ENCODE assay signal across 1 cellular context in genomic region chr7:1741751-1742554, GRCh38.
TF ChIP-seq lines count a peak whose summit lies in the region.

No MANE protein-coding gene starts in this region.

TF ChIP-seq in HepG2, 621 proteins besides CTCF, POLR2A, EP300 and RAD21 (continued from another document and continues in another):
- TF ChIP-seq TERF1 (CRISPR knock-in tag; IDR thresholded peaks at IDR 0.05), result no peak
- no peak for TF ChIP-seq TCF12 (IDR thresholded peaks at IDR 0.05)
- no peak for TF ChIP-seq TCF12 (CRISPR knock-in tag; IDR thresholded peaks at IDR 0.05)
- TF ChIP-seq GLMP (CRISPR knock-in tag; IDR thresholded peaks at IDR 0.05; ENCODE audit: borderline replicate concordance), result no peak
- TF ChIP-seq HMGA1 (CRISPR knock-in tag; conservative IDR thresholded peaks at IDR 0.05), result no peak
- TF ChIP-seq ZNF354B (CRISPR knock-in tag; IDR thresholded peaks at IDR 0.05), result no peak
- TF ChIP-seq SRSF4 (IDR thresholded peaks at IDR 0.05; ENCODE audit: low read depth, low read length, poor library complexity, severe bottlenecking), result no peak
- TF ChIP-seq IKZF5 (CRISPR knock-in tag; IDR thresholded peaks at IDR 0.05), result no peak; the same call in 1 of the 2 replicates
- TF ChIP-seq HMGXB3 (CRISPR knock-in tag; IDR thresholded peaks at IDR 0.05; ENCODE audit: borderline replicate concordance), result no peak
- TF ChIP-seq KLF12 (CRISPR knock-in tag; IDR thresholded peaks at IDR 0.05; ENCODE audit: borderline replicate concordance), result peak; percentile 54; the same call in 1 of the 2 replicates
- no peak for TF ChIP-seq JARID2 (CRISPR knock-in tag; IDR thresholded peaks at IDR 0.05; ENCODE audit: insufficient replicate concordance)
- no peak for TF ChIP-seq ZNF121 (CRISPR knock-in tag; IDR thresholded peaks at IDR 0.05)
- no peak for TF ChIP-seq ZNF782 (CRISPR knock-in tag; IDR thresholded peaks at IDR 0.05; ENCODE audit: borderline replicate concordance)
- TF ChIP-seq ZNF350 (CRISPR knock-in tag; IDR thresholded peaks at IDR 0.05; ENCODE audit: borderline replicate concordance, low read depth), result peak; percentile 51; the same call in 1 of the 2 replicates
- 0 out of 2 replicates have a peak, but pooled peaks have one; percentile 31 for TF ChIP-seq ZNF709 (CRISPR knock-in tag; IDR thresholded peaks at IDR 0.05)
- TF ChIP-seq SP5 (CRISPR knock-in tag; IDR thresholded peaks at IDR 0.05; ENCODE audit: borderline replicate concordance, low read depth), result peak; percentile 70
- no peak for TF ChIP-seq SSRP1 (CRISPR knock-in tag; IDR thresholded peaks at IDR 0.05)
- no peak for TF ChIP-seq XBP1 (CRISPR knock-in tag; IDR thresholded peaks at IDR 0.05)
- no peak for TF ChIP-seq ZNF263 (CRISPR knock-in tag; IDR thresholded peaks at IDR 0.05)
- TF ChIP-seq KLF16 (CRISPR knock-in tag; IDR thresholded peaks at IDR 0.05), result 0 out of 4 replicates have a peak, but pooled peaks of 1 of the 2 experiments have one; percentile 40
- 0 out of 2 replicates have a peak, but pooled peaks have one; percentile 22 for TF ChIP-seq SPEN (CRISPR knock-in tag; IDR thresholded peaks at IDR 0.05; ENCODE audit: low read depth)
- TF ChIP-seq ZNF614 (CRISPR knock-in tag; IDR thresholded peaks at IDR 0.05; ENCODE audit: borderline replicate concordance), result peak; percentile 27; the same call in 1 of the 2 replicates
- peak; percentile 41; the same call in 1 of the 2 replicates for TF ChIP-seq WIZ (CRISPR knock-in tag; IDR thresholded peaks at IDR 0.05)
- TF ChIP-seq BATF2 (CRISPR knock-in tag; IDR thresholded peaks at IDR 0.05), result no peak
- peak; percentile 40; the same call in 1 of the 2 replicates for TF ChIP-seq KDM2A (CRISPR knock-in tag; IDR thresholded peaks at IDR 0.05; ENCODE audit: borderline replicate concordance, low read depth)
- no peak for TF ChIP-seq ZNF879 (CRISPR knock-in tag; IDR thresholded peaks at IDR 0.05)
- TF ChIP-seq ZNF446 (CRISPR knock-in tag; IDR thresholded peaks at IDR 0.05), result no peak; the same call in 1 of the 2 replicates
- TF ChIP-seq HMGXB4 (CRISPR knock-in tag; IDR thresholded peaks at IDR 0.05; ENCODE audit: borderline replicate concordance in 1 of 2, low read depth in 1 of 2), result no peak; a peak in 1 of 4 replicates
- no peak for TF ChIP-seq ZNF672 (CRISPR knock-in tag; IDR thresholded peaks at IDR 0.05)
- no peak for TF ChIP-seq CHD2 (IDR thresholded peaks at IDR 0.05; ENCODE audit: low read depth, low read length)
- TF ChIP-seq FOXJ3 (CRISPR knock-in tag; IDR thresholded peaks at IDR 0.05; ENCODE audit: borderline replicate concordance), result no peak
- no peak for TF ChIP-seq SNAPC5 (CRISPR knock-in tag; IDR thresholded peaks at IDR 0.05; ENCODE audit: borderline replicate concordance)
- TF ChIP-seq ZNF431 (CRISPR knock-in tag; IDR thresholded peaks at IDR 0.05; ENCODE audit: borderline replicate concordance, low read depth), result no peak
- peak; percentile 6; the same call in 1 of the 2 replicates for TF ChIP-seq BHLHE40 (IDR thresholded peaks at IDR 0.05; ENCODE audit: low read length)
- 0 out of 2 replicates have a peak, but pooled peaks have one; percentile 66 for TF ChIP-seq ZNF343 (CRISPR knock-in tag; IDR thresholded peaks at IDR 0.05)
- TF ChIP-seq ZNF652 (CRISPR knock-in tag; IDR thresholded peaks at IDR 0.05; ENCODE audit: borderline replicate concordance, low read depth), result no peak
- no peak for TF ChIP-seq BRD4 (CRISPR knock-in tag; IDR thresholded peaks at IDR 0.05)
- peak; percentile 14; the same call in 1 of the 3 replicates for TF ChIP-seq MXI1 (IDR thresholded peaks at IDR 0.05; ENCODE audit: borderline replicate concordance, low read depth, low read length)
- no peak for TF ChIP-seq ARNT (IDR thresholded peaks at IDR 0.05)
- TF ChIP-seq FOXK2 (IDR thresholded peaks at IDR 0.05), result no peak
- no peak for TF ChIP-seq CREBL2 (CRISPR knock-in tag; IDR thresholded peaks at IDR 0.05; ENCODE audit: borderline replicate concordance)
- no peak for TF ChIP-seq POLR2AphosphoS2 (IDR thresholded peaks at IDR 0.05; ENCODE audit: low read depth, low read length)
- 0 out of 2 replicates have a peak, but pooled peaks have one; percentile 32 for TF ChIP-seq ZBTB43 (CRISPR knock-in tag; conservative IDR thresholded peaks at IDR 0.05)
- no peak for TF ChIP-seq STAG1 (CRISPR knock-in tag; IDR thresholded peaks at IDR 0.05)
- TF ChIP-seq REST (IDR thresholded peaks at IDR 0.05; ENCODE audit: borderline replicate concordance in 1 of 2, low read depth in 1 of 2, low read length in 2 of 2), result no peak
- no peak for TF ChIP-seq HDAC6 (IDR thresholded peaks at IDR 0.05; ENCODE audit: low read depth, low read length)
- TF ChIP-seq NBN (conservative IDR thresholded peaks at IDR 0.05), result no peak
- no peak for TF ChIP-seq SCMH1 (CRISPR knock-in tag; IDR thresholded peaks at IDR 0.05; ENCODE audit: borderline replicate concordance)
- peak; percentile 32; the same call in 1 of the 2 replicates for TF ChIP-seq TFE3 (CRISPR knock-in tag; IDR thresholded peaks at IDR 0.05)
- TF ChIP-seq ZNF251 (CRISPR knock-in tag; IDR thresholded peaks at IDR 0.05), result no peak
- TF ChIP-seq ZNF678 (CRISPR knock-in tag; IDR thresholded peaks at IDR 0.05), result peak; percentile 33; the same call in 1 of the 2 replicates
